Comparison of ENCODE assay signal across 8 cellular contexts in the genomic region with DNA sequence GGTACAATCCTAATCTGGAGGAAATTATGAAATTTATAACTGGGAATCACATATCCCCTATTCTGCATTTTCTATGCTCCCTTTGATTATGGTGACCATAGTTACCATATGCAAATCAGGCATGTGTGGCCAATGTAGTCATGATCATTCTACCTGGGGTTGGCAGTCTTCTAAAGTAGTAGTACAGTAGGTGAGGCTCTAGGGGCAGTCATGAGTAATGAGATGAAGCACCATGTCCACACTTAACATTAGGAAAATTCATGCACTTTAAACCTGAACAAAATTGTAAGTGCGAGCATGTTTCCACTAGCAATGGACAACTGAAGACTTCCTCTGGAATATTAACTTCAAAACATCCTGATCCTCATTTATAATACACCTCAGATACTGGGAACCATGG.
DNase-seq lines count a peak whose midpoint lies in the region; ATAC-seq and TF ChIP-seq lines count a peak whose summit lies in the region.

No MANE protein-coding gene starts in this region.

- peaks cover 2% of the 10 kb centered on the region for H3K4me1 ChIP-seq in foreskin keratinocyte
- no peaks in the 10 kb centered on the region for H3K4me1 ChIP-seq in CD8-positive, alpha-beta memory T cell (ENCODE audit: insufficient read depth, low read length)

- H3K4me1 Mint-ChIP-seq in activated naive CD8-positive, alpha-beta T cell treated with anti-CD3 and anti-CD28 coated beads, Interleukin-2, amount 50 U/mL, for 24 hours: no peaks in the 10 kb centered on the region
- H3K4me1 Mint-ChIP-seq in activated naive CD8-positive, alpha-beta T cell treated with anti-CD3 and anti-CD28 coated beads for 36 hours: no peaks in the 10 kb centered on the region
- H3K4me1 Mint-ChIP-seq in CD8-positive, alpha-beta memory T cell: no peaks in the 10 kb centered on the region

- no peaks in the 10 kb centered on the region for H3K27me3 Mint-ChIP-seq in activated naive CD8-positive, alpha-beta T cell treated with anti-CD3 and anti-CD28 coated beads, Interleukin-2, amount 50 U/mL, for 24 hours
- no peaks in the 10 kb centered on the region for H3K27me3 Mint-ChIP-seq in activated naive CD8-positive, alpha-beta T cell treated with anti-CD3 and anti-CD28 coated beads for 36 hours
- H3K27me3 Mint-ChIP-seq in CD8-positive, alpha-beta memory T cell: no peaks in the 10 kb centered on the region

- H3K27ac ChIP-seq in foreskin keratinocyte: no peak overlapping the region
- no peak overlapping the region for H3K27ac ChIP-seq in dorsolateral prefrontal cortex
- H3K27ac ChIP-seq in CD8-positive, alpha-beta memory T cell (ENCODE audit: low read depth, low read length): no peak overlapping the region

- no peaks in the 10 kb centered on the region for H3K9me3 Mint-ChIP-seq in activated naive CD8-positive, alpha-beta T cell treated with anti-CD3 and anti-CD28 coated beads, Interleukin-2, amount 50 U/mL, for 24 hours
- H3K9me3 Mint-ChIP-seq in activated naive CD8-positive, alpha-beta T cell treated with anti-CD3 and anti-CD28 coated beads for 36 hours: peaks cover 2% of the 10 kb centered on the region
- peaks cover 0 to 17% (median 9%) of the 10 kb centered on the region in 5 donors for H3K9me3 Mint-ChIP-seq in CD8-positive, alpha-beta memory T cell

- DNase-seq in activated naive CD8-positive, alpha-beta T cell treated with anti-CD3 and anti-CD28 coated beads, Interleukin-2, amount 50 U/mL, for 24 hours: no peak
- DNase-seq in activated naive CD8-positive, alpha-beta T cell treated with anti-CD3 and anti-CD28 coated beads for 36 hours: no peak
- DNase-seq in NCI-H460 (ENCODE audit: extremely low read depth, low read depth) (peak; percentile 36), foreskin keratinocyte (peak in 1 of 2 donors; percentile 37), dorsolateral prefrontal cortex (no peak)
- no peak for DNase-seq in CD8-positive, alpha-beta memory T cell

- H3K27ac Mint-ChIP-seq in activated naive CD8-positive, alpha-beta T cell treated with anti-CD3 and anti-CD28 coated beads, Interleukin-2, amount 50 U/mL, for 24 hours: no peak overlapping the region
- no peak overlapping the region for H3K27ac Mint-ChIP-seq in activated naive CD8-positive, alpha-beta T cell treated with anti-CD3 and anti-CD28 coated beads for 36 hours
- H3K27ac Mint-ChIP-seq in CD8-positive, alpha-beta memory T cell: no peak overlapping the region

- H3K36me3 Mint-ChIP-seq in activated naive CD8-positive, alpha-beta T cell treated with anti-CD3 and anti-CD28 coated beads, Interleukin-2, amount 50 U/mL, for 24 hours (ENCODE audit: low read depth): no peaks in the 10 kb centered on the region
- H3K36me3 Mint-ChIP-seq in activated naive CD8-positive, alpha-beta T cell treated with anti-CD3 and anti-CD28 coated beads for 36 hours: no peaks in the 10 kb centered on the region
- H3K36me3 Mint-ChIP-seq in CD8-positive, alpha-beta memory T cell: no peaks in the 10 kb centered on the region

- peak; percentile 61 for ATAC-seq in activated naive CD8-positive, alpha-beta T cell treated with anti-CD3 and anti-CD28 coated beads, Interleukin-2, amount 50 U/mL, for 24 hours
- ATAC-seq in HG02588 (IDR thresholded peaks at IDR 0.05; ENCODE audit: unreplicated experiment): peak; percentile 88
- ATAC-seq in foreskin keratinocyte: peak; percentile 86
- no peak for ATAC-seq in HG03196 (IDR thresholded peaks at IDR 0.05; ENCODE audit: unreplicated experiment)

- no peak overlapping the region for H3K4me3 ChIP-seq in dorsolateral prefrontal cortex
- H3K4me3 ChIP-seq in CD8-positive, alpha-beta memory T cell (ENCODE audit: low read length): no peak overlapping the region

- H3K9me3 ChIP-seq in CD8-positive, alpha-beta memory T cell (ENCODE audit: low read length): no peaks in the 10 kb centered on the region

- no peaks in the 10 kb centered on the region for H3K36me3 ChIP-seq in CD8-positive, alpha-beta memory T cell (ENCODE audit: insufficient read depth, low read length)

- no peaks in the 10 kb centered on the region for H3K27me3 ChIP-seq in foreskin keratinocyte
- no peaks in the 10 kb centered on the region for H3K27me3 ChIP-seq in dorsolateral prefrontal cortex
- H3K27me3 ChIP-seq in CD8-positive, alpha-beta memory T cell (ENCODE audit: insufficient read depth, low read length, poor library complexity, severe bottlenecking): no peaks in the 10 kb centered on the region

- H3K4me3 Mint-ChIP-seq in activated naive CD8-positive, alpha-beta T cell treated with anti-CD3 and anti-CD28 coated beads, Interleukin-2, amount 50 U/mL, for 24 hours: no peak overlapping the region
- no peak overlapping the region for H3K4me3 Mint-ChIP-seq in activated naive CD8-positive, alpha-beta T cell treated with anti-CD3 and anti-CD28 coated beads for 36 hours
- no peak overlapping the region for H3K4me3 Mint-ChIP-seq in CD8-positive, alpha-beta memory T cell

- CTCF ChIA-PET in CD8-positive, alpha-beta memory T cell (lab: Charles Lee): no interaction called here

- TF ChIP-seq CTCF in foreskin keratinocyte (conservative IDR thresholded peaks at IDR 0.05): peak; percentile 64
- TF ChIP-seq CTCF in dorsolateral prefrontal cortex (IDR thresholded peaks at IDR 0.05 in 54 of 56, conservative IDR thresholded peaks at IDR 0.05 in 2 of 56; ENCODE audit: low read depth in 1 of 56, partially characterized antibody in 56 of 56): peak in 11 of 56 donors; percentile 5 to 28 (median 16)

- intact Hi-C loops in dorsolateral prefrontal cortex (cut with DNase I): no loop called here

- POLR2A ChIA-PET in CD8-positive, alpha-beta memory T cell (lab: Charles Lee): no interaction called here
